In the genomic region with DNA sequence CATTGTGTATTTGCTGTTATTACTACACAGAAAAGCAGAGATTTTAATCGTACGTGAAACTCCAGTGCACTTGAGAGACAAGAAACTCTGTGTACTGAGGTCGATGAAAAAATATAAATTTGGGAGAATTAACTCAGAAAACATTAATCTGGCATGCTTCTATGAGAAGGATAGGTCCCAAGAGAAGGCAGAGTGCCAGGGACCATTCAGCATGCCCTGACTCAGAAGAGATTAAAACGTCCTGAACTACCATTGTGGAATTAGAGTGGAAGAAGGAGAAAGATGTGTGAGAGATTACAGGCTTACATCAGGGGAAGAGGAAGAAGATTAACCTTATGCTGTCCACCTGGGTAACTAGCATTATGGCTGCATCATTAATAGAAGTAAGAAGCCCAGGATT, we compare ENCODE assay signal across 1 cellular context.
TF ChIP-seq lines count a peak whose summit lies in the region.

No MANE protein-coding gene starts in this region.

TF ChIP-seq in IMR-90, 13 proteins besides CTCF, POLR2A, EP300 and RAD21:
- TF ChIP-seq SMC3 (IDR thresholded peaks at IDR 0.05; ENCODE audit: low read depth, low read length) (no peak), USF2 (IDR thresholded peaks at IDR 0.05; ENCODE audit: low read depth, low read length) (no peak), MAFK (IDR thresholded peaks at IDR 0.05; ENCODE audit: low read depth, low read length) (no peak), CEBPB (IDR thresholded peaks at IDR 0.05; ENCODE audit: low read depth, low read length) (no peak), MAZ (IDR thresholded peaks at IDR 0.05; ENCODE audit: borderline replicate concordance, low read depth, low read length) (no peak), CHD1 (IDR thresholded peaks at IDR 0.05; ENCODE audit: low read depth, low read length) (no peak), RCOR1 (IDR thresholded peaks at IDR 0.05; ENCODE audit: insufficient replicate concordance, low read length) (no peak), ELK1 (IDR thresholded peaks at IDR 0.05; ENCODE audit: borderline replicate concordance, low read depth, low read length) (no peak), FOS (IDR thresholded peaks at IDR 0.05; ENCODE audit: low read depth, low read length) (no peak), MXI1 (IDR thresholded peaks at IDR 0.05; ENCODE audit: borderline replicate concordance, low read depth, low read length) (no peak), BHLHE40 (IDR thresholded peaks at IDR 0.05; ENCODE audit: low read depth, low read length) (no peak), RFX5 (IDR thresholded peaks at IDR 0.05; ENCODE audit: low read depth, low read length) (no peak), NFE2L2 (IDR thresholded peaks at IDR 0.05; ENCODE audit: low read depth, low read length) (no peak)
TF ChIP-seq in IMR-90: peak in this region for 0.
